In the genomic region with DNA sequence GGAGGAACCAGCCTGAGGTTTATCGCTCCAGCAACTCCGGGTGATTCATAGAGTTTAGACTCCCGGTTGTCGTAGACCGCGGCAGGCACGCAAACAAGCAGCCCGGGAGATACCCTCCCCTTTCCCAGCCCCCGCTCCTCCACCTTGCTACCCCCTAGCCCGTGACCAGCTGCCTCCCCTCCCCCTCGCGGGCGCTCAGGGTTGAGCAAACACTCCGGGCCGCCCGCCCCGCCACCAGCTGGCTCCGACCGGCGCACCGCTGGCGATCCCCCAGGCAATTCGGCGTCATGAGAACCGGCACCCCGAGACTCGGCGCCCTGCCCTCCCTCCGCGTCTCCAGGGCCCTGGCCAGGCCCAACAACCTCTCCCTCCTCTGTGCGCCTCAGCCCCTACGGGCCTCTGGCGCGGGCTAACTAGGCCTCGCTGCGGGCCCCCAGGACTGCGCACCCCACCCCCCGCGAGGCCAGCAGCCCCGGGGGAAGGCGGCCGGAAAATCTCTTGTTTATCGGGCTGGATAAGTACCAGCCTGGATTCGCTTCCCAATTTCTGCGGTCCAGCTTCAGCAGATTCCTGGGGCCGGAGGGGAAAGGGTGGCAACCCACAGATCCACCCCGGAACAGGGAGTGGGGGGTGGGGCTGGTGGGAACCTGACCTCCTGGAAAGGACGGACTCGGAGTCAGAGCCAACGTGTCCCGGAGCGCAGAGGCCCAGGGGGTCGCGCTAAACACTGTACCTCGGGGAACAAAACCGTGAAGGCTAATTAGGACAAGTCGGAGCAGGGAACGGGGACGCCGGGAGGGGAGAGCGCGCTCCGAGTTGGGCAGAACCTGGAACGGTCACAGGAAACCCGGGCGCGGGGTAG, we compare ENCODE assay signal across 9 cellular contexts. TPM values are rescaled to one million over a fixed set of nuclear protein-coding genes. Genes with fewer than 3 reads are reported as not detected.
DNase-seq lines count a peak whose midpoint lies in the region; ATAC-seq and TF ChIP-seq lines count a peak whose summit lies in the region.
"Had no signal": no experiment of that assay in that cellular context is flagged by ENCODE, and none has a peak within 500 bp of the region (broad histone marks: within the 10 kb centered on the region; RNA-seq: fewer than 3 reads in every experiment).

No MANE protein-coding gene starts in this region.

- WGBS in liver = under 1% methylated on average over 67 of the region's 67 CpGs

- TF ChIP-seq CTCF in dorsolateral prefrontal cortex (IDR thresholded peaks at IDR 0.05 in 54 of 56, conservative IDR thresholded peaks at IDR 0.05 in 2 of 56; ENCODE audit: low read depth in 1 of 56, partially characterized antibody in 56 of 56) (no peak), liver (IDR thresholded peaks at IDR 0.05; ENCODE audit: low read depth, low read length, missing input control) (no peak)

- H3K9me3 ChIP-seq in liver (ENCODE audit: control insufficient read depth in 4 of 4, low read length in 3 of 4) = no peaks in the 10 kb centered on the region

- peak; percentile 47 to 50 for ATAC-seq in activated T-cell treated with anti-CD3 and anti-CD28 coated beads, Interleukin-2, amount 50 U/mL, for 4 hours
- ATAC-seq in HG03196 (IDR thresholded peaks at IDR 0.05; ENCODE audit: unreplicated experiment) (peak; percentile 54), GM18867 (IDR thresholded peaks at IDR 0.05; ENCODE audit: unreplicated experiment) (no peak)

- intact Hi-C loops in dorsolateral prefrontal cortex (cut with DNase I) = loop anchor here in 1 of 2 donors (5.0 kb wide), 1 partner anchor 39 kb away; no protein-coding TSS in a partner anchor

- H3K36me3 Mint-ChIP-seq in activated T-cell treated with anti-CD3 and anti-CD28 coated beads, Interleukin-2, amount 50 U/mL, for 4 hours (ENCODE audit: insufficient read depth) = no peaks in the 10 kb centered on the region

- peaks cover 18 to 65% (median 53%) of the 10 kb centered on the region in 4 donors for H3K4me1 ChIP-seq in liver (ENCODE audit: control insufficient read depth in 4 of 4, insufficient read depth in 4 of 4, low read length in 3 of 4)

- H3K27me3 ChIP-seq in dorsolateral prefrontal cortex (peaks cover 0 to 49% (median 20%) of the 10 kb centered on the region in 45 donors), liver (ENCODE audit: control insufficient read depth in 4 of 4, insufficient read depth in 4 of 4, low read length in 3 of 4) (no peaks in the 10 kb centered on the region)

- H3K4me3 ChIP-seq in dorsolateral prefrontal cortex (peak overlapping the region; percentile 22 to 76 (median 59)), liver (ENCODE audit: low read depth in 1 of 3, low read length in 3 of 3) (peak overlapping the region; percentile 88 to 89 (median 88))

- H3K9me3 Mint-ChIP-seq in activated T-cell treated with anti-CD3 and anti-CD28 coated beads, Interleukin-2, amount 50 U/mL, for 4 hours = no peaks in the 10 kb centered on the region

- peaks cover 16% of the 10 kb centered on the region for H3K4me1 Mint-ChIP-seq in activated T-cell treated with anti-CD3 and anti-CD28 coated beads, Interleukin-2, amount 50 U/mL, for 4 hours (ENCODE audit: low read depth)

- H3K36me3 ChIP-seq in liver (ENCODE audit: control insufficient read depth in 4 of 4, insufficient read depth in 3 of 4, low read depth in 1 of 4, low read length in 3 of 4) = no peaks in the 10 kb centered on the region

- TF ChIP-seq RAD21 in liver (IDR thresholded peaks at IDR 0.05) = peak in 1 of 2 donors; percentile 13

- peak overlapping the region; percentile 95 to 98 for H3K9ac ChIP-seq in liver (ENCODE audit: low read depth in 1 of 2, low read length in 2 of 2)

- peaks cover 58% of the 10 kb centered on the region for H3K27me3 Mint-ChIP-seq in activated T-cell treated with anti-CD3 and anti-CD28 coated beads, Interleukin-2, amount 50 U/mL, for 4 hours (ENCODE audit: low read depth)

- peak overlapping the region in 52 of 59 donors; percentile 6 to 96 (median 76) for H3K27ac ChIP-seq in dorsolateral prefrontal cortex
- H3K27ac ChIP-seq in liver (ENCODE audit: low read depth in 1 of 2, low read length in 2 of 2) = peak overlapping the region; percentile 99 to 100
- peak overlapping the region; percentile 10 for H3K27ac ChIP-seq in substantia nigra (ENCODE audit: low read depth, low read length, poor library complexity, severe bottlenecking)

- H3K4me3 Mint-ChIP-seq in activated T-cell treated with anti-CD3 and anti-CD28 coated beads, Interleukin-2, amount 50 U/mL, for 4 hours = peak overlapping the region; percentile 29

- DNase-seq in activated T-cell treated with anti-CD3 and anti-CD28 coated beads, Interleukin-2, amount 50 U/mL, for 4 hours = no peak
- no peak for DNase-seq in activated T-cell treated with anti-CD3 and anti-CD28 coated beads, Interleukin-2, amount 50 U/mL, for 1 hour
- DNase-seq in NCI-H774 (lab: John Stamatoyannopoulos, UW) = peak; percentile 81
- peak in 4 of 10 donors; percentile 38 to 69 (median 64) for DNase-seq in dorsolateral prefrontal cortex
- DNase-seq in substantia nigra (lab: John Stamatoyannopoulos, UW) = peak in 41 of 49 donors; percentile 16 to 84 (median 61)

TF ChIP-seq in liver, 16 proteins besides CTCF, POLR2A, EP300 and RAD21:
- TF ChIP-seq FOXA2 (IDR thresholded peaks at IDR 0.05) = no peak
- TF ChIP-seq, protein P1, sequence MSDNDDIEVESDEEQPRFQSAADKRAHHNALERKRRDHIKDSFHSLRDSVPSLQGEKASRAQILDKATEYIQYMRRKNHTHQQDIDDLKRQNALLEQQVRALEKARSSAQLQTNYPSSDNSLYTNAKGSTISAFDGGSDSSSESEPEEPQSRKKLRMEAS (IDR thresholded peaks at IDR 0.05) = no peak
- TF ChIP-seq RXRA (IDR thresholded peaks at IDR 0.05) = peak; percentile 14 to 34
- no peak for TF ChIP-seq HNF4G (IDR thresholded peaks at IDR 0.05)
- TF ChIP-seq TAF1 (conservative IDR thresholded peaks at IDR 0.05) = peak; percentile 19
- TF ChIP-seq SP1 (IDR thresholded peaks at IDR 0.05) = peak; percentile 8
- TF ChIP-seq, protein P2, sequence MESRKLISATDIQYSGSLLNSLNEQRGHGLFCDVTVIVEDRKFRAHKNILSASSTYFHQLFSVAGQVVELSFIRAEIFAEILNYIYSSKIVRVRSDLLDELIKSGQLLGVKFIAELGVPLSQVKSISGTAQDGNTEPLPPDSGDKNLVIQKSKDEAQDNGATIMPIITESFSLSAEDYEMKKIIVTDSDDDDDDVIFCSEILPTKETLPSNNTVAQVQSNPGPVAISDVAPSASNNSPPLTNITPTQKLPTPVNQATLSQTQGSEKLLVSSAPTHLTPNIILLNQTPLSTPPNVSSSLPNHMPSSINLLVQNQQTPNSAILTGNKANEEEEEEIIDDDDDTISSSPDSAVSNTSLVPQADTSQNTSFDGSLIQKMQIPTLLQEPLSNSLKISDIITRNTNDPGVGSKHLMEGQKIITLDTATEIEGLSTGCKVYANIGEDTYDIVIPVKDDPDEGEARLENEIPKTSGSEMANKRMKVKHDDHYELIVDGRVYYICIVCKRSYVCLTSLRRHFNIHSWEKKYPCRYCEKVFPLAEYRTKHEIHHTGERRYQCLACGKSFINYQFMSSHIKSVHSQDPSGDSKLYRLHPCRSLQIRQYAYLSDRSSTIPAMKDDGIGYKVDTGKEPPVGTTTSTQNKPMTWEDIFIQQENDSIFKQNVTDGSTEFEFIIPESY (IDR thresholded peaks at IDR 0.05) = peak; percentile 1
- TF ChIP-seq YY1 (IDR thresholded peaks at IDR 0.05) = peak; percentile 36
- no peak for TF ChIP-seq FOXA1 (IDR thresholded peaks at IDR 0.05)
- no peak for TF ChIP-seq NR2F2 (IDR thresholded peaks at IDR 0.05)
- no peak for TF ChIP-seq GABPA (IDR thresholded peaks at IDR 0.05 in 1 of 2, conservative IDR thresholded peaks at IDR 0.05 in 1 of 2)
- TF ChIP-seq EGR1 (IDR thresholded peaks at IDR 0.05; ENCODE audit: low read depth in 2 of 2) = peak in 1 of 2 donors; percentile 44
- no peak for TF ChIP-seq JUND (IDR thresholded peaks at IDR 0.05)
- TF ChIP-seq, protein P3, sequence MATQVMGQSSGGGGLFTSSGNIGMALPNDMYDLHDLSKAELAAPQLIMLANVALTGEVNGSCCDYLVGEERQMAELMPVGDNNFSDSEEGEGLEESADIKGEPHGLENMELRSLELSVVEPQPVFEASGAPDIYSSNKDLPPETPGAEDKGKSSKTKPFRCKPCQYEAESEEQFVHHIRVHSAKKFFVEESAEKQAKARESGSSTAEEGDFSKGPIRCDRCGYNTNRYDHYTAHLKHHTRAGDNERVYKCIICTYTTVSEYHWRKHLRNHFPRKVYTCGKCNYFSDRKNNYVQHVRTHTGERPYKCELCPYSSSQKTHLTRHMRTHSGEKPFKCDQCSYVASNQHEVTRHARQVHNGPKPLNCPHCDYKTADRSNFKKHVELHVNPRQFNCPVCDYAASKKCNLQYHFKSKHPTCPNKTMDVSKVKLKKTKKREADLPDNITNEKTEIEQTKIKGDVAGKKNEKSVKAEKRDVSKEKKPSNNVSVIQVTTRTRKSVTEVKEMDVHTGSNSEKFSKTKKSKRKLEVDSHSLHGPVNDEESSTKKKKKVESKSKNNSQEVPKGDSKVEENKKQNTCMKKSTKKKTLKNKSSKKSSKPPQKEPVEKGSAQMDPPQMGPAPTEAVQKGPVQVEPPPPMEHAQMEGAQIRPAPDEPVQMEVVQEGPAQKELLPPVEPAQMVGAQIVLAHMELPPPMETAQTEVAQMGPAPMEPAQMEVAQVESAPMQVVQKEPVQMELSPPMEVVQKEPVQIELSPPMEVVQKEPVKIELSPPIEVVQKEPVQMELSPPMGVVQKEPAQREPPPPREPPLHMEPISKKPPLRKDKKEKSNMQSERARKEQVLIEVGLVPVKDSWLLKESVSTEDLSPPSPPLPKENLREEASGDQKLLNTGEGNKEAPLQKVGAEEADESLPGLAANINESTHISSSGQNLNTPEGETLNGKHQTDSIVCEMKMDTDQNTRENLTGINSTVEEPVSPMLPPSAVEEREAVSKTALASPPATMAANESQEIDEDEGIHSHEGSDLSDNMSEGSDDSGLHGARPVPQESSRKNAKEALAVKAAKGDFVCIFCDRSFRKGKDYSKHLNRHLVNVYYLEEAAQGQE (IDR thresholded peaks at IDR 0.05) = no peak
- TF ChIP-seq HNF4A (conservative IDR thresholded peaks at IDR 0.05) = peak; percentile 14 to 18
- TF ChIP-seq, protein P4, sequence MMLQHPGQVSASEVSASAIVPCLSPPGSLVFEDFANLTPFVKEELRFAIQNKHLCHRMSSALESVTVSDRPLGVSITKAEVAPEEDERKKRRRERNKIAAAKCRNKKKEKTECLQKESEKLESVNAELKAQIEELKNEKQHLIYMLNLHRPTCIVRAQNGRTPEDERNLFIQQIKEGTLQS (IDR thresholded peaks at IDR 0.05) = no peak
TF ChIP-seq in liver: peak in this region for 7.

RNA-seq across cellular contexts. Expression of a gene that starts 1.0 kb away (rescaled TPM):
- under 1 TPM; 0.49 to 0.76 (median 0.63) TPM for total RNA-seq in activated T-cell treated with anti-CD3 and anti-CD28 coated beads, Interleukin-2, amount 50 U/mL, for 4 hours
- total RNA-seq in dorsolateral prefrontal cortex (10 to 100 TPM in 111 of 120 experiments, 1 to 10 TPM in 9; 5.4 to 38.5 (median 15.7) TPM), liver (10 to 100 TPM; 34.2 to 86.3 TPM)
- polyA plus RNA-seq in liver = 100 to 1,000 TPM; 153 to 195 TPM

RNA-seq across cellular contexts. Expression of a gene that starts 35.5 kb away (rescaled TPM):
- total RNA-seq in activated T-cell treated with anti-CD3 and anti-CD28 coated beads, Interleukin-2, amount 50 U/mL, for 4 hours = 1 to 10 TPM; 1.3 to 2.6 (median 2.1) TPM
- total RNA-seq in dorsolateral prefrontal cortex (10 to 100 TPM in 17 of 120 experiments, 1 to 10 TPM in 103; 1.1 to 21.1 (median 5.5) TPM), liver (10 to 100 TPM in 1 of 2 donors, 1 to 10 TPM in 1; 9.0 to 11.5 TPM)
- polyA plus RNA-seq in liver = 1 to 10 TPM; 2.2 to 7.0 TPM
- total RNA-seq: glomerular endothelial cell had no signal

Comparison
In these comparisons a context has a peak if more than half of its experiments do, and no peak if none do; other contexts are left out.
1. DNase-seq: peak in NCI-H774 (single experiment) and substantia nigra (41 of 49); none in activated T-cell treated with anti-CD3 and anti-CD28 coated beads, Interleukin-2, amount 50 U/mL, for 4 hours (single experiment) and activated T-cell treated with anti-CD3 and anti-CD28 coated beads, Interleukin-2, amount 50 U/mL, for 1 hour (single experiment).
2. H3K27ac ChIP-seq: peak in every context shown above with its lines; median percentile 100 in liver; 76 in dorsolateral prefrontal cortex; 10 in substantia nigra.